Comparison of ENCODE assay signal across 1 cellular context in the genomic region with DNA sequence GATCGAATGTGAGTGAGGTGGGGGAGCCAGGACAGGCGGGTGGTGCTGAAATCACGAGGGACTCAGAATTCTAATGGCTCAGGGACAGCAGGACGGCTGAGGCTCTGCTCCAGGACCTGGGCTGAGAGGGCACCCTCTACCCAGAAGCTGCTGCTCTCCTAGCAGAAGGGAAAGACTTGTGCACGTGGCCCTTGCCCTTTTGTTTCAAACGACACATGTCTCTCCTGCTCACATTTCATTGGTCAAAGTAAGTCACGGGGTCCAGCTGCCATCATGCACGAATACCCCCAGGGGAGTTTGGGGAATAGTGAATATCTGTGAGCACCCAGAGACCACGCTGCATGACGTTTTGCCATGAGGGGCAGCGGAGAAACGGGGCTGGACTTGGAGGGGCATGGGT.
TF ChIP-seq lines count a peak whose summit lies in the region.

No MANE protein-coding gene starts in this region.

TF ChIP-seq in K562, 482 proteins besides CTCF, POLR2A, EP300 and RAD21 (continued from another document):
- TF ChIP-seq, protein P1, sequence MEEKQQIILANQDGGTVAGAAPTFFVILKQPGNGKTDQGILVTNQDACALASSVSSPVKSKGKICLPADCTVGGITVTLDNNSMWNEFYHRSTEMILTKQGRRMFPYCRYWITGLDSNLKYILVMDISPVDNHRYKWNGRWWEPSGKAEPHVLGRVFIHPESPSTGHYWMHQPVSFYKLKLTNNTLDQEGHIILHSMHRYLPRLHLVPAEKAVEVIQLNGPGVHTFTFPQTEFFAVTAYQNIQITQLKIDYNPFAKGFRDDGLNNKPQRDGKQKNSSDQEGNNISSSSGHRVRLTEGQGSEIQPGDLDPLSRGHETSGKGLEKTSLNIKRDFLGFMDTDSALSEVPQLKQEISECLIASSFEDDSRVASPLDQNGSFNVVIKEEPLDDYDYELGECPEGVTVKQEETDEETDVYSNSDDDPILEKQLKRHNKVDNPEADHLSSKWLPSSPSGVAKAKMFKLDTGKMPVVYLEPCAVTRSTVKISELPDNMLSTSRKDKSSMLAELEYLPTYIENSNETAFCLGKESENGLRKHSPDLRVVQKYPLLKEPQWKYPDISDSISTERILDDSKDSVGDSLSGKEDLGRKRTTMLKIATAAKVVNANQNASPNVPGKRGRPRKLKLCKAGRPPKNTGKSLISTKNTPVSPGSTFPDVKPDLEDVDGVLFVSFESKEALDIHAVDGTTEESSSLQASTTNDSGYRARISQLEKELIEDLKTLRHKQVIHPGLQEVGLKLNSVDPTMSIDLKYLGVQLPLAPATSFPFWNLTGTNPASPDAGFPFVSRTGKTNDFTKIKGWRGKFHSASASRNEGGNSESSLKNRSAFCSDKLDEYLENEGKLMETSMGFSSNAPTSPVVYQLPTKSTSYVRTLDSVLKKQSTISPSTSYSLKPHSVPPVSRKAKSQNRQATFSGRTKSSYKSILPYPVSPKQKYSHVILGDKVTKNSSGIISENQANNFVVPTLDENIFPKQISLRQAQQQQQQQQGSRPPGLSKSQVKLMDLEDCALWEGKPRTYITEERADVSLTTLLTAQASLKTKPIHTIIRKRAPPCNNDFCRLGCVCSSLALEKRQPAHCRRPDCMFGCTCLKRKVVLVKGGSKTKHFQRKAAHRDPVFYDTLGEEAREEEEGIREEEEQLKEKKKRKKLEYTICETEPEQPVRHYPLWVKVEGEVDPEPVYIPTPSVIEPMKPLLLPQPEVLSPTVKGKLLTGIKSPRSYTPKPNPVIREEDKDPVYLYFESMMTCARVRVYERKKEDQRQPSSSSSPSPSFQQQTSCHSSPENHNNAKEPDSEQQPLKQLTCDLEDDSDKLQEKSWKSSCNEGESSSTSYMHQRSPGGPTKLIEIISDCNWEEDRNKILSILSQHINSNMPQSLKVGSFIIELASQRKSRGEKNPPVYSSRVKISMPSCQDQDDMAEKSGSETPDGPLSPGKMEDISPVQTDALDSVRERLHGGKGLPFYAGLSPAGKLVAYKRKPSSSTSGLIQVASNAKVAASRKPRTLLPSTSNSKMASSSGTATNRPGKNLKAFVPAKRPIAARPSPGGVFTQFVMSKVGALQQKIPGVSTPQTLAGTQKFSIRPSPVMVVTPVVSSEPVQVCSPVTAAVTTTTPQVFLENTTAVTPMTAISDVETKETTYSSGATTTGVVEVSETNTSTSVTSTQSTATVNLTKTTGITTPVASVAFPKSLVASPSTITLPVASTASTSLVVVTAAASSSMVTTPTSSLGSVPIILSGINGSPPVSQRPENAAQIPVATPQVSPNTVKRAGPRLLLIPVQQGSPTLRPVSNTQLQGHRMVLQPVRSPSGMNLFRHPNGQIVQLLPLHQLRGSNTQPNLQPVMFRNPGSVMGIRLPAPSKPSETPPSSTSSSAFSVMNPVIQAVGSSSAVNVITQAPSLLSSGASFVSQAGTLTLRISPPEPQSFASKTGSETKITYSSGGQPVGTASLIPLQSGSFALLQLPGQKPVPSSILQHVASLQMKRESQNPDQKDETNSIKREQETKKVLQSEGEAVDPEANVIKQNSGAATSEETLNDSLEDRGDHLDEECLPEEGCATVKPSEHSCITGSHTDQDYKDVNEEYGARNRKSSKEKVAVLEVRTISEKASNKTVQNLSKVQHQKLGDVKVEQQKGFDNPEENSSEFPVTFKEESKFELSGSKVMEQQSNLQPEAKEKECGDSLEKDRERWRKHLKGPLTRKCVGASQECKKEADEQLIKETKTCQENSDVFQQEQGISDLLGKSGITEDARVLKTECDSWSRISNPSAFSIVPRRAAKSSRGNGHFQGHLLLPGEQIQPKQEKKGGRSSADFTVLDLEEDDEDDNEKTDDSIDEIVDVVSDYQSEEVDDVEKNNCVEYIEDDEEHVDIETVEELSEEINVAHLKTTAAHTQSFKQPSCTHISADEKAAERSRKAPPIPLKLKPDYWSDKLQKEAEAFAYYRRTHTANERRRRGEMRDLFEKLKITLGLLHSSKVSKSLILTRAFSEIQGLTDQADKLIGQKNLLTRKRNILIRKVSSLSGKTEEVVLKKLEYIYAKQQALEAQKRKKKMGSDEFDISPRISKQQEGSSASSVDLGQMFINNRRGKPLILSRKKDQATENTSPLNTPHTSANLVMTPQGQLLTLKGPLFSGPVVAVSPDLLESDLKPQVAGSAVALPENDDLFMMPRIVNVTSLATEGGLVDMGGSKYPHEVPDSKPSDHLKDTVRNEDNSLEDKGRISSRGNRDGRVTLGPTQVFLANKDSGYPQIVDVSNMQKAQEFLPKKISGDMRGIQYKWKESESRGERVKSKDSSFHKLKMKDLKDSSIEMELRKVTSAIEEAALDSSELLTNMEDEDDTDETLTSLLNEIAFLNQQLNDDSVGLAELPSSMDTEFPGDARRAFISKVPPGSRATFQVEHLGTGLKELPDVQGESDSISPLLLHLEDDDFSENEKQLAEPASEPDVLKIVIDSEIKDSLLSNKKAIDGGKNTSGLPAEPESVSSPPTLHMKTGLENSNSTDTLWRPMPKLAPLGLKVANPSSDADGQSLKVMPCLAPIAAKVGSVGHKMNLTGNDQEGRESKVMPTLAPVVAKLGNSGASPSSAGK (IDR thresholded peaks at IDR 0.05): peak; percentile 84
- peak; percentile 57 for TF ChIP-seq USF2 (CRISPR knock-in tag; IDR thresholded peaks at IDR 0.05)
- TF ChIP-seq, protein P2, sequence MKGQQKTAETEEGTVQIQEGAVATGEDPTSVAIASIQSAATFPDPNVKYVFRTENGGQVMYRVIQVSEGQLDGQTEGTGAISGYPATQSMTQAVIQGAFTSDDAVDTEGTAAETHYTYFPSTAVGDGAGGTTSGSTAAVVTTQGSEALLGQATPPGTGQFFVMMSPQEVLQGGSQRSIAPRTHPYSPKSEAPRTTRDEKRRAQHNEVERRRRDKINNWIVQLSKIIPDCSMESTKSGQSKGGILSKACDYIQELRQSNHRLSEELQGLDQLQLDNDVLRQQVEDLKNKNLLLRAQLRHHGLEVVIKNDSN (CRISPR knock-in tag; IDR thresholded peaks at IDR 0.05): peak; percentile 56
- peak; percentile 26 to 36 for TF ChIP-seq E2F6 (IDR thresholded peaks at IDR 0.05; ENCODE audit: borderline replicate concordance in 1 of 2, extremely low read depth in 1 of 2, insufficient read depth in 1 of 2, insufficient read length in 1 of 2, low read depth in 1 of 2, low read length in 1 of 2, poor library complexity in 1 of 2, severe bottlenecking in 1 of 2)
- TF ChIP-seq ZFP36 (IDR thresholded peaks at IDR 0.05; ENCODE audit: low read depth, low read length, partially characterized antibody): no peak
- no peak for TF ChIP-seq TCF15 (CRISPR knock-in tag; IDR thresholded peaks at IDR 0.05)
- peak; percentile 14 for TF ChIP-seq NFYB (IDR thresholded peaks at IDR 0.05; ENCODE audit: extremely low read depth, insufficient read length)
- no peak for TF ChIP-seq ZNF41 (CRISPR knock-in tag; conservative IDR thresholded peaks at IDR 0.05)
- peak; percentile 89 for TF ChIP-seq L3MBTL2 (IDR thresholded peaks at IDR 0.05)
- TF ChIP-seq RAD51 (IDR thresholded peaks at IDR 0.05; ENCODE audit: borderline replicate concordance, low read depth): peak; percentile 68; the same call in 1 of the 2 replicates
- TF ChIP-seq NCOA6 (IDR thresholded peaks at IDR 0.05): no peak
